Comparison of ENCODE assay signal across 10 cellular contexts in genomic region chr15:74050835-74051234, GRCh38. TPM values are rescaled to one million over a fixed set of nuclear protein-coding genes. Genes with fewer than 3 reads are reported as not detected.
A peak's percentile ranks its signal among the peaks of the same experiment; 100 is the strongest.
DNase-seq lines count a peak whose midpoint lies in the region; ATAC-seq and TF ChIP-seq lines count a peak whose summit lies in the region.
"Had no signal": no experiment of that assay in that cellular context is flagged by ENCODE, and none has a peak within 500 bp of the region (broad histone marks: within the 10 kb centered on the region; RNA-seq: fewer than 3 reads in every experiment).

No MANE protein-coding gene starts in this region.

- H3K4me3 ChIP-seq in MG63 (0 out of 2 replicates have a peak overlapping the region, but pooled peaks have one; percentile 1), coronary artery (peak overlapping the region; percentile 38), mucosa of stomach (ENCODE audit: low read length) (no peak overlapping the region), testis (no peak overlapping the region)

- H3K27me3 ChIP-seq in MG63 = no peaks in the 10 kb centered on the region
- no peaks in the 10 kb centered on the region for H3K27me3 ChIP-seq in mucosa of stomach (ENCODE audit: control insufficient read depth, insufficient read depth, low read length)
- no peaks in the 10 kb centered on the region for H3K27me3 ChIP-seq in testis

- H3K4me1 ChIP-seq in mucosa of stomach (ENCODE audit: control insufficient read depth, insufficient read depth, low read length) (peaks cover 15% of the 10 kb centered on the region), testis (peaks cover 14% of the 10 kb centered on the region)

- 50 to 65% methylated on average over 6 of the region's 6 CpGs for WGBS in testis, 2 donors

- TF ChIP-seq POLR2A in testis (IDR thresholded peaks at IDR 0.05) = no peak

- intact Hi-C loops in testis (cut with DNase I; ENCODE audit: low total_unique reads) = no loop called here

- peak overlapping the region; percentile 44 for H3K9ac ChIP-seq in mucosa of stomach (ENCODE audit: low read length)

- H3K27ac ChIP-seq in coronary artery (peak overlapping the region; percentile 91 to 94), testis (peak overlapping the region; percentile 75 to 87)

- no peak for TF ChIP-seq CTCF in coronary artery (IDR thresholded peaks at IDR 0.05)
- TF ChIP-seq CTCF in testis (IDR thresholded peaks at IDR 0.05) = no peak

- H3K9me3 ChIP-seq in MG63 (no peaks in the 10 kb centered on the region), mucosa of stomach (ENCODE audit: control insufficient read depth, low read length) (no peaks in the 10 kb centered on the region), testis (no peaks in the 10 kb centered on the region)

- DNase-seq in MG63 = no peak
- peak; percentile 78 for DNase-seq in coronary artery (ENCODE audit: low spot score)
- DNase-seq in testis = no peak
- DNase-seq in DMS79 (lab: John Stamatoyannopoulos, UW) = no peak
- no peak for DNase-seq in hypothalamus (lab: John Stamatoyannopoulos, UW)
- DNase-seq: activated CD4-positive, alpha-beta memory T cell treated with anti-CD3 and anti-CD28 coated beads for 36 hours; NCI-H2227 treated with DMSO at 0.1 percent for 48 hours had no signal

- no peaks in the 10 kb centered on the region; the same call in 1 of the 2 replicates for H3K36me3 ChIP-seq in MG63
- H3K36me3 ChIP-seq in mucosa of stomach (ENCODE audit: control insufficient read depth, insufficient read depth, low read length) = no peaks in the 10 kb centered on the region
- no peaks in the 10 kb centered on the region for H3K36me3 ChIP-seq in testis (ENCODE audit: low read depth, missing control alignments)

- no peak for ATAC-seq in GM18861 (IDR thresholded peaks at IDR 0.05; ENCODE audit: unreplicated experiment)
- no peak for ATAC-seq in HG03139 (IDR thresholded peaks at IDR 0.05; ENCODE audit: unreplicated experiment)

RNA-seq across cellular contexts. Expression of gene GOLGA6A, which starts 31.5 kb away (rescaled TPM):
- not detected in 2 replicates for total RNA-seq in MG63 (2014; rRNA removed; shearing (Covaris generic); ENCODE audit: low replicate concordance)
- 10 to 100 TPM; 32.4 to 42.4 TPM for total RNA-seq in testis
- 24.6 TPM for polyA plus RNA-seq in testis (ENCODE audit: insufficient read depth, low read depth, low replicate concordance)
- total RNA-seq: activated CD4-positive, alpha-beta memory T cell treated with anti-CD3 and anti-CD28 coated beads for 36 hours had no signal

RNA-seq across cellular contexts. Expression of gene PML, which starts 56.3 kb away (rescaled TPM):
- total RNA-seq in MG63 (2014; rRNA removed; shearing (Covaris generic); ENCODE audit: low replicate concordance) = 19.5 and 39.8 TPM in 2 replicates
- total RNA-seq in testis = 10 to 100 TPM; 53.9 to 59.5 TPM
- polyA plus RNA-seq in testis (ENCODE audit: insufficient read depth, low read depth, low replicate concordance) = 20.9 TPM

RNA-seq across cellular contexts. Expression of gene STOML1, which starts 58.7 kb away (rescaled TPM):
- 45.3 and 53.1 TPM in 2 replicates for total RNA-seq in MG63 (2014; rRNA removed; shearing (Covaris generic); ENCODE audit: low replicate concordance)
- 10 to 100 TPM; 18.2 to 20.1 TPM for total RNA-seq in testis
- 25.6 TPM for polyA plus RNA-seq in testis (ENCODE audit: insufficient read depth, low read depth, low replicate concordance)

Comparison
In these comparisons a context has a peak if more than half of its experiments do, and no peak if none do; other contexts are left out.
1. H3K4me3 ChIP-seq: peak in MG63 (single experiment) and coronary artery (single experiment); none in mucosa of stomach (single experiment) and testis (0 of 2).
2. RNA of gene GOLGA6A, which starts 31.5 kb away (total RNA-seq): 32.4 to 42.4 TPM in testis; not detected in MG63; every median in the first group is over 10 times any median in the second.